Comparison of ENCODE assay signal across 23 cellular contexts in genomic region chr21:42630626-42631025, GRCh38. TPM values are rescaled to one million over a fixed set of nuclear protein-coding genes. Genes with fewer than 3 reads are reported as not detected.
DNase-seq lines count a peak whose midpoint lies in the region; ATAC-seq, FAIRE-seq and TF ChIP-seq lines count a peak whose summit lies in the region.
"Had no signal": no experiment of that assay in that cellular context is flagged by ENCODE, and none has a peak within 500 bp of the region (broad histone marks: within the 10 kb centered on the region; RNA-seq: fewer than 3 reads in every experiment).

No MANE protein-coding gene starts in this region.

- TF ChIP-seq CTCF in pancreas (IDR thresholded peaks at IDR 0.05) = no peak
- TF ChIP-seq CTCF in transverse colon (IDR thresholded peaks at IDR 0.05) = no peak
- TF ChIP-seq CTCF in mucosa of descending colon (IDR thresholded peaks at IDR 0.05) = no peak

- no peaks in the 10 kb centered on the region for H3K36me3 Mint-ChIP-seq in activated CD4-positive, alpha-beta memory T cell treated with anti-CD3 and anti-CD28 coated beads for 36 hours

- intact Hi-C loops in Right ventricle myocardium superior (cut with DNase I) = no loop called here
- intact Hi-C loops in cardiac septum (cut with DNase I) = no loop called here
- intact Hi-C loops in pancreas (cut with DNase I) = no loop called here
- intact Hi-C loops in transverse colon (cut with DNase I; ENCODE audit: low total_unique reads) = no loop called here
- intact Hi-C loops in activated CD4-positive, alpha-beta memory T cell treated with anti-CD3 and anti-CD28 coated beads for 36 hours (cut with micrococcal nuclease) = no loop called here
- intact Hi-C loops in mucosa of descending colon (cut with DNase I, micrococcal nuclease) = no loop called here

- H3K36me3 ChIP-seq in pancreas (no peaks in the 10 kb centered on the region), transverse colon (no peaks in the 10 kb centered on the region), mucosa of descending colon (ENCODE audit: low read depth) (no peaks in the 10 kb centered on the region)
- H3K36me3 ChIP-seq: BLaER1 treated with 17β-estradiol and CSF1 and Interleukin-3, amounts not matched to agents 10 nM and 100 nM; MG63 had no signal

- no peaks in the 10 kb centered on the region for H3K27me3 Mint-ChIP-seq in activated CD4-positive, alpha-beta memory T cell treated with anti-CD3 and anti-CD28 coated beads for 36 hours

- DNase-seq in Right ventricle myocardium superior (peak; percentile 29), cardiac septum (ENCODE audit: low spot score) (no peak), left lobe of liver (ENCODE audit: low spot score) (peak; percentile 87), pancreas (peak in 4 of 6 donors; percentile 10 to 61 (median 37)), transverse colon (peak; percentile 1), DMS79 (lab: John Stamatoyannopoulos, UW) (no peak), mucosa of descending colon (no peak)
- no peak for DNase-seq in activated CD4-positive, alpha-beta memory T cell treated with anti-CD3 and anti-CD28 coated beads for 36 hours
- DNase-seq: DMS 273 treated with DMSO at 0.1 percent for 48 hours, GF-D8, IMR-90, Karpas-422, MG63, NCI-H1092 treated with DMSO at 0.1 percent for 48 hours, NCI-H1694, NCI-H2107, NCI-H2227 treated with DMSO at 0.1 percent for 48 hours, NCI-H524 treated with DMSO at 0.1 percent for 48 hours, SHP77 had no signal

- in situ Hi-C loops in transverse colon (cut with MboI; ENCODE audit: low pct_ligation_motif_present in 1 of 4, low pct_unique_long_range_greater_than_20kb in 1 of 4, low sequenced_read_pairs in 3 of 4) = no loop called here

- H3K27ac ChIP-seq in pancreas (no peak overlapping the region), transverse colon (no peak overlapping the region)
- H3K27ac ChIP-seq: BLaER1 treated with 17β-estradiol and CSF1 and Interleukin-3, amounts not matched to agents 10 nM and 100 nM had no signal

- H3K9me3 Mint-ChIP-seq in activated CD4-positive, alpha-beta memory T cell treated with anti-CD3 and anti-CD28 coated beads for 36 hours = no peaks in the 10 kb centered on the region

- no peaks in the 10 kb centered on the region for H3K4me1 ChIP-seq in pancreas
- H3K4me1 ChIP-seq in transverse colon = no peaks in the 10 kb centered on the region
- H3K4me1 ChIP-seq in mucosa of descending colon (ENCODE audit: low read depth) = no peaks in the 10 kb centered on the region

- H3K9me3 ChIP-seq in pancreas (no peaks in the 10 kb centered on the region), transverse colon (no peaks in the 10 kb centered on the region), mucosa of descending colon (no peaks in the 10 kb centered on the region)
- H3K9me3 ChIP-seq: BLaER1 treated with 17β-estradiol and CSF1 and Interleukin-3, amounts not matched to agents 10 nM and 100 nM; MG63 had no signal

- no peak overlapping the region for H3K4me3 Mint-ChIP-seq in activated CD4-positive, alpha-beta memory T cell treated with anti-CD3 and anti-CD28 coated beads for 36 hours

- TF ChIP-seq EP300 in transverse colon (IDR thresholded peaks at IDR 0.05; ENCODE audit: low read depth) = no peak

- CTCF ChIA-PET in activated CD4-positive, alpha-beta memory T cell treated with anti-CD3 and anti-CD28 coated beads for 36 hours (lab: Charles Lee) = no interaction called here

- H3K4me3 ChIP-seq in pancreas (no peak overlapping the region), transverse colon (no peak overlapping the region), mucosa of descending colon (no peak overlapping the region)
- H3K4me3 ChIP-seq: BLaER1 treated with 17β-estradiol and CSF1 and Interleukin-3, amounts not matched to agents 10 nM and 100 nM; MG63 had no signal

- no peak for ATAC-seq in Right ventricle myocardium superior (ENCODE audit: poor library complexity)
- ATAC-seq in left lobe of liver = peak; percentile 98
- ATAC-seq in pancreas = peak; percentile 55 to 87 (median 78)
- no peak for ATAC-seq in mucosa of descending colon

- TF ChIP-seq POLR2A in transverse colon (IDR thresholded peaks at IDR 0.05) = no peak

- H3K27me3 ChIP-seq in pancreas (no peaks in the 10 kb centered on the region), transverse colon (no peaks in the 10 kb centered on the region)
- H3K27me3 ChIP-seq: MG63 had no signal

- no peaks in the 10 kb centered on the region for H3K4me1 Mint-ChIP-seq in activated CD4-positive, alpha-beta memory T cell treated with anti-CD3 and anti-CD28 coated beads for 36 hours (ENCODE audit: low read depth)

- H3K27ac Mint-ChIP-seq in activated CD4-positive, alpha-beta memory T cell treated with anti-CD3 and anti-CD28 coated beads for 36 hours = no peak overlapping the region

- POLR2A ChIA-PET in activated CD4-positive, alpha-beta memory T cell treated with anti-CD3 and anti-CD28 coated beads for 36 hours (lab: Charles Lee) = no interaction called here

- WGBS in pancreas, 2 donors = 29 to 44% methylated on average over 9 of the region's 9 CpGs
- WGBS in transverse colon (ENCODE audit: low coverage in 1 of 2), 2 donors = 70 to 89% methylated on average over 3 to 9 of the region's 9 CpGs

- no peak for FAIRE-seq in pancreas (lab: Jason Lieb, UNC)
- FAIRE-seq: GM12891, GM18507 had no signal

RNA-seq across cellular contexts. Expression of gene PDE9A, which starts 22.8 kb away (rescaled TPM):
- total RNA-seq in Right ventricle myocardium superior = 3.3 TPM
- 1.1 TPM for total RNA-seq in cardiac septum
- total RNA-seq in left lobe of liver = 3.9 TPM
- 1 to 10 TPM; 1.2 to 6.2 (median 4.3) TPM for total RNA-seq in pancreas
- polyA plus RNA-seq in pancreas = 10 to 100 TPM in 1 of 2 donors, 1 to 10 TPM in 1; 8.1 to 14.4 TPM
- total RNA-seq in transverse colon = 100 to 1,000 TPM in 3 of 4 donors, 10 to 100 TPM in 1; 65.7 to 673 (median 364) TPM
- total RNA-seq in activated CD4-positive, alpha-beta memory T cell treated with anti-CD3 and anti-CD28 coated beads for 36 hours = 1 to 10 TPM; 7.5 to 8.6 TPM
- 100 to 1,000 TPM in 2 of 3 donors, 10 to 100 TPM in 1; 98.4 to 200 (median 167) TPM for total RNA-seq in mucosa of descending colon
- total RNA-seq: A172 had no signal

Comparison
In these comparisons a context has a peak if more than half of its experiments do, and no peak if none do; other contexts are left out.
1. DNase-seq: peak in Right ventricle myocardium superior (single experiment), left lobe of liver (single experiment), pancreas (4 of 6) and transverse colon (single experiment); none in cardiac septum (single experiment), DMS79 (single experiment), activated CD4-positive, alpha-beta memory T cell treated with anti-CD3 and anti-CD28 coated beads for 36 hours (single experiment) and mucosa of descending colon (0 of 3).
2. ATAC-seq: peak in left lobe of liver (single experiment) and pancreas (4 of 4); none in Right ventricle myocardium superior (single experiment) and mucosa of descending colon (single experiment).
3. RNA of gene PDE9A, which starts 22.8 kb away (total RNA-seq): 65.7 to 673 TPM in transverse colon and 98.4 to 200 TPM in mucosa of descending colon; 7.5 to 8.6 TPM in activated CD4-positive, alpha-beta memory T cell treated with anti-CD3 and anti-CD28 coated beads for 36 hours, 1.2 to 6.2 TPM in pancreas, 3.9 TPM in left lobe of liver (single experiment), 3.3 TPM in Right ventricle myocardium superior (single experiment) and 1.1 TPM in cardiac septum (single experiment); every median in the first group is over 4 times any median in the second.